Comparison of ENCODE assay signal across 8 cellular contexts in genomic region chr2:121897335-121897970, GRCh38.
A peak's percentile ranks its signal among the peaks of the same experiment; 100 is the strongest.
DNase-seq lines count a peak whose midpoint lies in the region; ATAC-seq and TF ChIP-seq lines count a peak whose summit lies in the region.

No MANE protein-coding gene starts in this region.

- H3K27me3 ChIP-seq in gastroesophageal sphincter: peaks cover 7% of the 10 kb centered on the region

- H3K4me3 ChIP-seq in gastroesophageal sphincter: no peak overlapping the region

- H3K9me3 ChIP-seq in gastroesophageal sphincter: no peaks in the 10 kb centered on the region

- no peak for TF ChIP-seq POLR2A in gastroesophageal sphincter (IDR thresholded peaks at IDR 0.05)

- H3K4me1 ChIP-seq in gastroesophageal sphincter: no peaks in the 10 kb centered on the region

- no peak overlapping the region for H3K27ac ChIP-seq in gastroesophageal sphincter

- peak; percentile 92 for ATAC-seq in GM19467 (IDR thresholded peaks at IDR 0.05; ENCODE audit: unreplicated experiment)
- ATAC-seq in HG03469 (IDR thresholded peaks at IDR 0.05; ENCODE audit: unreplicated experiment): peak; percentile 74
- no peak for ATAC-seq in gastroesophageal sphincter

- no peak for TF ChIP-seq CTCF in gastroesophageal sphincter (IDR thresholded peaks at IDR 0.05)

- no CpG with 5 or more reads among the region's 5 CpGs for WGBS in gastroesophageal sphincter (ENCODE audit: low coverage in 1 of 2), 2 donors

- no peaks in the 10 kb centered on the region for H3K36me3 ChIP-seq in gastroesophageal sphincter

- no peak for TF ChIP-seq EP300 in gastroesophageal sphincter (IDR thresholded peaks at IDR 0.05)

- peak; percentile 34 for DNase-seq in activated CD4-positive, alpha-beta T cell treated with anti-CD3 and anti-CD28 coated beads for 48 hours
- DNase-seq in activated CD4-positive, alpha-beta T cell treated with anti-CD3 and anti-CD28 coated beads for 1 hour: no peak
- DNase-seq in OCI-M1 (lab: John Stamatoyannopoulos, UW): peak; percentile 85
- DNase-seq in foreskin melanocyte: peak; percentile 54
- no peak for DNase-seq in anterior cingulate cortex (lab: John Stamatoyannopoulos, UW)

Comparison
In these comparisons a context has a peak if more than half of its experiments do, and no peak if none do; other contexts are left out.
1. DNase-seq: peak in activated CD4-positive, alpha-beta T cell treated with anti-CD3 and anti-CD28 coated beads for 48 hours (single experiment), OCI-M1 (single experiment) and foreskin melanocyte (single experiment); none in activated CD4-positive, alpha-beta T cell treated with anti-CD3 and anti-CD28 coated beads for 1 hour (single experiment) and anterior cingulate cortex (0 of 58).